In genomic region chr20:20341371-20341770, GRCh38 we compare ENCODE assay signal across 29 cellular contexts. TPM values are rescaled to one million over a fixed set of nuclear protein-coding genes. Genes with fewer than 3 reads are reported as not detected.
"Had no signal": no experiment of that assay in that cellular context is flagged by ENCODE, and none has a peak within 500 bp of the region (broad histone marks: within the 10 kb centered on the region; RNA-seq: fewer than 3 reads in every experiment).

No MANE protein-coding gene starts in this region.

- DNase-seq: activated CD4-positive, alpha-beta memory T cell treated with anti-CD3 and anti-CD28 coated beads for 36 hours; activated CD4-positive, alpha-beta T cell treated with anti-CD3 and anti-CD28 coated beads for 36 hours; activated CD4-positive, alpha-beta T cell treated with anti-CD3 and anti-CD28 coated beads, Interleukin-2, amount 10 ng/mL, durations not matched to agents 24 days and 14 days; activated CD4-positive, CD25-positive, alpha-beta regulatory T cell; activated CD4-positive, CD25-positive, alpha-beta regulatory T cell treated with anti-CD3 and anti-CD28 coated beads, Interleukin-2, amount 50 U/mL, for 72 hours; activated effector memory CD4-positive, alpha-beta T cell treated with Interleukin-2 at 50 U/mL for 16 hours; activated gamma-delta T cell treated with Interleukin-2 at 50 U/mL for 16 hours; activated naive CD4-positive, alpha-beta T cell treated with anti-CD3 and anti-CD28 coated beads, Interleukin-2, amount 50 U/mL, for 16 hours; activated naive CD4-positive, alpha-beta T cell treated with Interleukin-2 at 50 U/mL for 16 hours; activated T-cell treated with anti-CD3 and anti-CD28 coated beads, Interleukin-2, amount 50 U/mL, for 4 hours; amniotic stem cell; anterior cingulate cortex; caudate nucleus; cortex of kidney; dermis blood vessel endothelial cell; effector CD4-positive, alpha-beta T cell; effector memory CD8-positive, alpha-beta T cell; erythroblast; foreskin keratinocyte; gastrocnemius medialis; glutamatergic neuron; heart left ventricle; T-helper 17 cell; T1000 had no signal

- ATAC-seq: activated CD4-positive, alpha-beta T cell treated with anti-CD3 and anti-CD28 coated beads for 36 hours; activated T-cell treated with anti-CD3 and anti-CD28 coated beads, Interleukin-2, amount 50 U/mL, for 4 hours; activated T-helper 17 cell treated with anti-CD3 and anti-CD28 coated beads, Interleukin-2, amount 50 U/mL, for 72 hours; effector memory CD8-positive, alpha-beta T cell; foreskin keratinocyte; gastrocnemius medialis; heart left ventricle; T-helper 17 cell had no signal

- H3K4me3 Mint-ChIP-seq: activated CD4-positive, alpha-beta memory T cell treated with anti-CD3 and anti-CD28 coated beads for 36 hours; activated CD4-positive, alpha-beta T cell treated with anti-CD3 and anti-CD28 coated beads for 36 hours; activated CD4-positive, alpha-beta T cell treated with anti-CD3 and anti-CD28 coated beads, Interleukin-2, amount 10 ng/mL, durations not matched to agents 24 days and 14 days; activated naive CD8-positive, alpha-beta T cell; activated T-cell treated with anti-CD3 and anti-CD28 coated beads, Interleukin-2, amount 50 U/mL, for 4 hours; activated T-helper 17 cell treated with anti-CD3 and anti-CD28 coated beads, Interleukin-2, amount 50 U/mL, for 72 hours; effector memory CD8-positive, alpha-beta T cell; T-helper 17 cell; T-helper 2 cell treated with Interferon-gamma antibody and Interleukin-4, amounts not matched to agents 5 μg/mL and 100 μg/mL, for 36 hours had no signal

- H3K4me1 Mint-ChIP-seq: activated CD4-positive, alpha-beta T cell treated with anti-CD3 and anti-CD28 coated beads for 36 hours; activated CD4-positive, alpha-beta T cell treated with anti-CD3 and anti-CD28 coated beads, Interleukin-2, amount 10 ng/mL, durations not matched to agents 24 days and 14 days; activated T-helper 17 cell treated with anti-CD3 and anti-CD28 coated beads, Interleukin-2, amount 50 U/mL, for 72 hours; T-helper 17 cell had no signal

- H3K27ac Mint-ChIP-seq: activated CD4-positive, alpha-beta memory T cell treated with anti-CD3 and anti-CD28 coated beads for 36 hours; activated CD4-positive, alpha-beta T cell treated with anti-CD3 and anti-CD28 coated beads for 36 hours; activated CD4-positive, alpha-beta T cell treated with anti-CD3 and anti-CD28 coated beads, Interleukin-2, amount 10 ng/mL, durations not matched to agents 24 days and 14 days; activated naive CD8-positive, alpha-beta T cell; activated T-helper 17 cell treated with anti-CD3 and anti-CD28 coated beads, Interleukin-2, amount 50 U/mL, for 72 hours; effector memory CD8-positive, alpha-beta T cell; T-helper 17 cell; T-helper 2 cell treated with Interferon-gamma antibody and Interleukin-4, amounts not matched to agents 5 μg/mL and 100 μg/mL, for 36 hours had no signal

- H3K27ac ChIP-seq: esophagus muscularis mucosa, foreskin keratinocyte, gastrocnemius medialis, heart left ventricle had no signal

- H3K27me3 Mint-ChIP-seq: activated CD4-positive, alpha-beta T cell treated with anti-CD3 and anti-CD28 coated beads, Interleukin-2, amount 10 ng/mL, durations not matched to agents 24 days and 14 days had no signal

- H3K36me3 Mint-ChIP-seq: activated CD4-positive, alpha-beta memory T cell treated with anti-CD3 and anti-CD28 coated beads for 36 hours; activated naive CD8-positive, alpha-beta T cell had no signal

- H3K9me3 Mint-ChIP-seq: activated CD4-positive, alpha-beta memory T cell treated with anti-CD3 and anti-CD28 coated beads for 36 hours; activated T-cell treated with anti-CD3 and anti-CD28 coated beads, Interleukin-2, amount 50 U/mL, for 4 hours; activated T-helper 17 cell treated with anti-CD3 and anti-CD28 coated beads, Interleukin-2, amount 50 U/mL, for 72 hours had no signal

RNA-seq across cellular contexts. Expression of gene INSM1, which starts 26.5 kb away (rescaled TPM):
- total RNA-seq: chondrocyte, dermis blood vessel endothelial cell, esophagus muscularis mucosa, foreskin keratinocyte, gastrocnemius medialis, T-helper 17 cell had no signal
- polyA plus RNA-seq: foreskin keratinocyte, heart left ventricle had no signal
